ENCODE assay signal across 8 cellular contexts in genomic region chr2:202374383-202374782, GRCh38. TPM values are rescaled to one million over a fixed set of nuclear protein-coding genes. Genes with fewer than 3 reads are reported as not detected.
A peak's percentile ranks its signal among the peaks of the same experiment; 100 is the strongest.
DNase-seq lines count a peak whose midpoint lies in the region; ATAC-seq, FAIRE-seq and TF ChIP-seq lines count a peak whose summit lies in the region.
"Not testable (repeated sequence)": the region's sequence is repeated elsewhere in the genome, so short reads cannot be mapped to it uniquely, and the experiment has no call there.

No MANE protein-coding gene starts in this region.

- TF ChIP-seq CTCF in HFF-Myc (IDR thresholded peaks at IDR 0.05; ENCODE audit: low read depth, low read length, missing control alignments); endothelial cell of umbilical vein (IDR thresholded peaks at IDR 0.05; ENCODE audit: extremely low read depth in 1 of 2, insufficient read depth in 1 of 2, low read depth in 1 of 2, low read length in 2 of 2); HepG2 (CRISPR knock-in tag; IDR thresholded peaks at IDR 0.05): not testable (repeated sequence)

- H2BK120ac ChIP-seq in neuronal stem cell (ENCODE audit: low read depth, low read length) = not testable (repeated sequence)

- intact Hi-C loops in endothelial cell of umbilical vein (cut with micrococcal nuclease); HepG2 (cut with micrococcal nuclease; ENCODE audit: unreplicated experiment): not testable (repeated sequence)

- in situ Hi-C loops in HepG2 (cut with HindIII; ENCODE audit: extremely low pct_ligation_motif_present, low pct_unique_long_range_greater_than_20kb) = not testable (repeated sequence)

- POLR2A ChIA-PET in T-cell (lab: Charles Lee) = interaction anchor here in 1 of 2 donors (0.6 kb wide), 1 partner anchor 137 kb away, joined by 4 read pairs; no protein-coding TSS in a partner anchor
- POLR2A ChIA-PET in endothelial cell of umbilical vein (lab: Charles Lee) = interaction anchor here (0.6 kb wide), 1 partner anchor 593 kb away, joined by 3 read pairs; the partner anchor contains the start of gene ALS2
- POLR2A ChIA-PET in HepG2 (lab: Yijun Ruan, JAX) = not testable (repeated sequence)

- H2BK5ac ChIP-seq in neuronal stem cell (ENCODE audit: low read length) = not testable (repeated sequence)

- ATAC-seq in T-cell (replicated peaks in 1 of 4); HepG2; stimulated activated naive CD8-positive, alpha-beta T cell treated with anti-CD3 and anti-CD28 coated beads, Interleukin-15, amount 100 ng/mL, for 72 hours: not testable (repeated sequence)

- not testable (repeated sequence) for H3K27me3 ChIP-seq in ACC112 (ENCODE audit: insufficient read depth, low read length); endothelial cell of umbilical vein (ENCODE audit: control insufficient read depth in 2 of 2, insufficient read depth in 2 of 2, low read length in 2 of 2); HepG2 (ENCODE audit: control insufficient read depth in 1 of 2, insufficient read depth in 2 of 2, low read length in 2 of 2); neuronal stem cell (ENCODE audit: control insufficient read depth in 3 of 3, insufficient read depth in 3 of 3, low read depth in 1 of 3, low read length in 3 of 3)

- peak overlapping the region; percentile 92 for H3K27ac ChIP-seq in ACC112 (ENCODE audit: low read depth, low read length)
- H3K27ac ChIP-seq in endothelial cell of umbilical vein (ENCODE audit: insufficient read depth, low read depth, low read length) = peak overlapping the region; percentile 99
- H3K27ac ChIP-seq in HepG2 (ENCODE audit: extremely low read length, insufficient read depth, low read length) = peak overlapping the region; percentile 85
- H3K27ac ChIP-seq in neuronal stem cell (replicated peaks; ENCODE audit: low read length) = not testable (repeated sequence)

- H4K91ac ChIP-seq in neuronal stem cell (ENCODE audit: low read depth, low read length, poor library complexity) = not testable (repeated sequence)

- H3K36me3 ChIP-seq in ACC112 (ENCODE audit: insufficient read depth, low read length); endothelial cell of umbilical vein (ENCODE audit: control insufficient read depth in 2 of 2, extremely low read depth in 1 of 2, insufficient read depth in 2 of 2, low read length in 2 of 2); HepG2 (replicated peaks in 1 of 2; ENCODE audit: control insufficient read depth in 1 of 2, insufficient read depth in 2 of 2, low read length in 2 of 2); neuronal stem cell (replicated peaks in 1 of 2; ENCODE audit: control insufficient read depth in 2 of 2, insufficient read depth in 2 of 2, low read length in 2 of 2): not testable (repeated sequence)

- peaks cover 17 to 25% (median 18%) of the 10 kb centered on the region in 3 donors for H3K4me1 Mint-ChIP-seq in T-cell
- H3K4me1 Mint-ChIP-seq in activated naive CD4-positive, alpha-beta T cell treated with anti-CD3 and anti-CD28 coated beads, Interleukin-2, amount 10 ng/mL, durations not matched to agents 7 days and 5 days = peaks cover 25% of the 10 kb centered on the region
- H3K4me1 Mint-ChIP-seq in stimulated activated naive CD8-positive, alpha-beta T cell treated with anti-CD3 and anti-CD28 coated beads, Interleukin-15, amount 100 ng/mL, for 72 hours = peaks cover 19% of the 10 kb centered on the region

- H4K20me1 ChIP-seq in endothelial cell of umbilical vein (replicated peaks; ENCODE audit: control insufficient read depth, extremely low read depth, insufficient read depth, low read length) = not testable (repeated sequence)
- H4K20me1 ChIP-seq in HepG2 (ENCODE audit: insufficient read depth, low read length) = peaks cover 15% of the 10 kb centered on the region

- CTCF ChIA-PET in T-cell (lab: Charles Lee); activated naive CD4-positive, alpha-beta T cell treated with anti-CD3 and anti-CD28 coated beads, Interleukin-2, amount 10 ng/mL, durations not matched to agents 7 days and 5 days (lab: Charles Lee); HepG2 (lab: Yijun Ruan, JAX; ENCODE audit: low intra/inter-chr PET ratio, low total read pairs): not testable (repeated sequence)
- CTCF ChIA-PET in endothelial cell of umbilical vein (lab: Charles Lee) = interaction anchor here (1.4 to 2.2 kb wide), 3 partner anchors 35 to 96 kb away, joined by 3 to 7 read pairs (median 6); no protein-coding TSS in a partner anchor

- H3K4me3 Mint-ChIP-seq in T-cell = peak overlapping the region; percentile 97 to 99 (median 99)
- H3K4me3 Mint-ChIP-seq in activated naive CD4-positive, alpha-beta T cell treated with anti-CD3 and anti-CD28 coated beads, Interleukin-2, amount 10 ng/mL, durations not matched to agents 7 days and 5 days = peak overlapping the region; percentile 98
- peak overlapping the region; percentile 29 to 42 for H3K4me3 Mint-ChIP-seq in stimulated activated naive CD8-positive, alpha-beta T cell treated with anti-CD3 and anti-CD28 coated beads, Interleukin-15, amount 100 ng/mL, for 72 hours

- not testable (repeated sequence) for H3K4me1 ChIP-seq in ACC112 (ENCODE audit: control insufficient read depth, insufficient read depth, low read length, unreplicated experiment); neuronal stem cell (ENCODE audit: control insufficient read depth in 2 of 2, insufficient read depth in 1 of 2, low read depth in 1 of 2, low read length in 2 of 2)
- peaks cover 13% of the 10 kb centered on the region for H3K4me1 ChIP-seq in endothelial cell of umbilical vein (ENCODE audit: control insufficient read depth, extremely low read depth, insufficient read depth, low read length)
- peaks cover 27% of the 10 kb centered on the region for H3K4me1 ChIP-seq in HepG2 (ENCODE audit: insufficient read depth, low read length)

- not testable (repeated sequence) for FAIRE-seq in endothelial cell of umbilical vein (lab: Jason Lieb, UNC); HepG2 (lab: Jason Lieb, UNC)

- dilution Hi-C loops in endothelial cell of umbilical vein (cut with MboI; ENCODE audit: extremely low pct_ligation_motif_present, low sequenced_read_pairs) = not testable (repeated sequence)

- H3K9me1 ChIP-seq in endothelial cell of umbilical vein (replicated peaks; ENCODE audit: control insufficient read depth, extremely low read depth, insufficient read depth, low read length) = not testable (repeated sequence)

- DNase-seq in HFF-Myc (ENCODE audit: extremely low read depth, low read depth); T-cell; activated naive CD4-positive, alpha-beta T cell treated with anti-CD3 and anti-CD28 coated beads, Interleukin-2, amount 10 ng/mL, durations not matched to agents 7 days and 5 days; endothelial cell of umbilical vein (ENCODE audit: low read depth, low spot score); HepG2 (ENCODE audit: low spot score); neuronal stem cell (ENCODE audit: low spot score); stimulated activated naive CD8-positive, alpha-beta T cell treated with anti-CD3 and anti-CD28 coated beads, Interleukin-15, amount 100 ng/mL, for 72 hours: not testable (repeated sequence)

- not testable (repeated sequence) for H3K79me1 ChIP-seq in neuronal stem cell (ENCODE audit: low read depth, low read length)

- not testable (repeated sequence) for H3K14ac ChIP-seq in neuronal stem cell (ENCODE audit: low read length)

- H3K9me3 Mint-ChIP-seq in T-cell; activated naive CD4-positive, alpha-beta T cell treated with anti-CD3 and anti-CD28 coated beads, Interleukin-2, amount 10 ng/mL, durations not matched to agents 7 days and 5 days; stimulated activated naive CD8-positive, alpha-beta T cell treated with anti-CD3 and anti-CD28 coated beads, Interleukin-15, amount 100 ng/mL, for 72 hours: not testable (repeated sequence)

- H3K36me3 Mint-ChIP-seq in T-cell; activated naive CD4-positive, alpha-beta T cell treated with anti-CD3 and anti-CD28 coated beads, Interleukin-2, amount 10 ng/mL, durations not matched to agents 7 days and 5 days: not testable (repeated sequence)

- peak overlapping the region; percentile 94 for H3K9ac ChIP-seq in endothelial cell of umbilical vein (replicated peaks; ENCODE audit: extremely low read depth, insufficient read depth, low read length)
- not testable (repeated sequence) for H3K9ac ChIP-seq in HepG2 (ENCODE audit: insufficient read depth, low read depth, low read length); neuronal stem cell (ENCODE audit: low read depth, low read length, poor library complexity)

- not testable (repeated sequence) for H2BK15ac ChIP-seq in neuronal stem cell (ENCODE audit: low read length)

- not testable (repeated sequence) for H3K27ac Mint-ChIP-seq in T-cell; activated naive CD4-positive, alpha-beta T cell treated with anti-CD3 and anti-CD28 coated beads, Interleukin-2, amount 10 ng/mL, durations not matched to agents 7 days and 5 days; stimulated activated naive CD8-positive, alpha-beta T cell treated with anti-CD3 and anti-CD28 coated beads, Interleukin-15, amount 100 ng/mL, for 72 hours

- BruUV-seq in endothelial cell of umbilical vein (replicated peaks; lab: Mats Ljungman, UMichigan); HepG2 (replicated peaks; lab: Mats Ljungman, UMichigan): not testable (repeated sequence)

- not testable (repeated sequence) for H2BK12ac ChIP-seq in neuronal stem cell (ENCODE audit: low read length)

- H4K8ac ChIP-seq in neuronal stem cell (ENCODE audit: low read depth, low read length) = not testable (repeated sequence)

- not testable (repeated sequence) for TF ChIP-seq RAD21 in HepG2 (CRISPR knock-in tag; IDR thresholded peaks at IDR 0.05)

- 91% methylated on average over 22 of the region's 22 CpGs for WGBS in HepG2 (ENCODE audit: low lambda C conversion rate)
- no CpG with 5 or more reads among the region's 22 CpGs for WGBS in neuronal stem cell (ENCODE audit: extremely low coverage in 2 of 2, insufficient read length in 2 of 2, insufficient replicate concordance in 1 of 2), 2 donors

- H3K4me3 ChIP-seq in ACC112 (ENCODE audit: low read depth, low read length) = peak overlapping the region; percentile 90
- H3K4me3 ChIP-seq in HFF-Myc (replicated peaks; ENCODE audit: low read depth, low read length) = peak overlapping the region; percentile 91
- H3K4me3 ChIP-seq in endothelial cell of umbilical vein (replicated peaks in 1 of 3; ENCODE audit: insufficient read depth in 1 of 3, low read depth in 1 of 3, low read length in 3 of 3) = peak overlapping the region in 2 of 3 experiments; percentile 66 to 97
- peak overlapping the region in 2 of 3 experiments; percentile 88 to 95; a peak in 2 of 6 replicates for H3K4me3 ChIP-seq in HepG2 (replicated peaks in 1 of 3; ENCODE audit: insufficient read depth in 1 of 3, low read depth in 2 of 3, low read length in 3 of 3)
- H3K4me3 ChIP-seq in neuronal stem cell (ENCODE audit: low read length in 2 of 2) = peak overlapping the region in 1 of 2 donors; percentile 97

- H3K4me2 ChIP-seq in endothelial cell of umbilical vein (ENCODE audit: insufficient read depth, low read length) = peak overlapping the region; percentile 64
- peak overlapping the region; percentile 92 for H3K4me2 ChIP-seq in HepG2 (ENCODE audit: low read depth, low read length)
- peak overlapping the region; percentile 11 for H3K4me2 ChIP-seq in neuronal stem cell (ENCODE audit: insufficient read depth, low read length, poor library complexity, severe bottlenecking)

- not testable (repeated sequence) for H2AK5ac ChIP-seq in neuronal stem cell (ENCODE audit: low read depth, low read length)

- TF ChIP-seq POLR2A in endothelial cell of umbilical vein (IDR thresholded peaks at IDR 0.05; ENCODE audit: low read depth, low read length); HepG2 (IDR thresholded peaks at IDR 0.05; ENCODE audit: insufficient read depth in 1 of 2, low read depth in 2 of 2, low read length in 2 of 2): not testable (repeated sequence)

- not testable (repeated sequence) for H3K18ac ChIP-seq in neuronal stem cell (ENCODE audit: low read length)

- not testable (repeated sequence) for H3K27me3 Mint-ChIP-seq in T-cell; stimulated activated naive CD8-positive, alpha-beta T cell treated with anti-CD3 and anti-CD28 coated beads, Interleukin-15, amount 100 ng/mL, for 72 hours
- peaks cover 32% of the 10 kb centered on the region for H3K27me3 Mint-ChIP-seq in activated naive CD4-positive, alpha-beta T cell treated with anti-CD3 and anti-CD28 coated beads, Interleukin-2, amount 10 ng/mL, durations not matched to agents 7 days and 5 days

- H3K4ac ChIP-seq in neuronal stem cell (ENCODE audit: low read length) = not testable (repeated sequence)

- not testable (repeated sequence) for TF ChIP-seq EP300 in HepG2 (IDR thresholded peaks at IDR 0.05; ENCODE audit: low read depth in 2 of 2, low read length in 2 of 2); HepG2 (CRISPR knock-in tag; IDR thresholded peaks at IDR 0.05; ENCODE audit: borderline replicate concordance)

- H3K23ac ChIP-seq in neuronal stem cell (ENCODE audit: low read depth, low read length, poor library complexity) = not testable (repeated sequence)

- not testable (repeated sequence) for H3K9me3 ChIP-seq in endothelial cell of umbilical vein (replicated peaks; ENCODE audit: control insufficient read depth, insufficient read depth, low read length); HepG2 (ENCODE audit: low read length); neuronal stem cell (replicated peaks in 1 of 2; ENCODE audit: control insufficient read depth in 2 of 2, insufficient read depth in 1 of 2, low read depth in 1 of 2, low read length in 2 of 2)

- H3K79me2 ChIP-seq in ACC112 (ENCODE audit: control insufficient read depth, insufficient read depth, low read length, unreplicated experiment) = peaks cover 29% of the 10 kb centered on the region
- peaks cover 30% of the 10 kb centered on the region for H3K79me2 ChIP-seq in endothelial cell of umbilical vein (ENCODE audit: control insufficient read depth, insufficient read depth, low read length)
- peaks cover 30% of the 10 kb centered on the region for H3K79me2 ChIP-seq in HepG2 (ENCODE audit: insufficient read depth, low read length)

- H2AFZ ChIP-seq in ACC112 (ENCODE audit: low read length, unreplicated experiment); endothelial cell of umbilical vein (ENCODE audit: low read depth, low read length); HepG2 (ENCODE audit: low read length): not testable (repeated sequence)
- peak overlapping the region; percentile 89 for H2AFZ ChIP-seq in neuronal stem cell (ENCODE audit: low read length)

RNA-seq across cellular contexts. Expression of gene BMPR2, which starts 1.7 kb away (rescaled TPM):
- total RNA-seq in T-cell (10 to 100 TPM; 15.1 to 20.9 (median 17.1) TPM), endothelial cell of umbilical vein (113 and 115 TPM in 2 replicates), HepG2 (2016; rRNA removed; fragmentation: Illumina TruSeq; extraction: Trizol) (5.5 and 7.4 TPM in 2 replicates)
- polyA plus RNA-seq in endothelial cell of umbilical vein (31.2 and 35.8 TPM in 2 replicates), HepG2 (2011; rRNA removed) (9.9 and 10.3 TPM in 2 replicates)
- polyA plus RNA-seq in endothelial cell of umbilical vein (2011; cell fraction: cytosol; rRNA removed) = 43.2 and 46.3 TPM in 2 replicates
- 39.1 and 50.3 TPM in 2 replicates for polyA plus RNA-seq in endothelial cell of umbilical vein (2011; cell fraction: nucleus; rRNA removed)
- 63.0 and 74.6 TPM in 2 replicates for polyA plus RNA-seq in endothelial cell of umbilical vein (2012)
- polyA minus RNA-seq in endothelial cell of umbilical vein = 239 and 247 TPM in 2 replicates
- polyA minus RNA-seq in endothelial cell of umbilical vein (2011; cell fraction: cytosol; rRNA and poly(A)+ RNA removed) = 11.8 TPM
- polyA minus RNA-seq in endothelial cell of umbilical vein (2011; cell fraction: nucleus; rRNA and poly(A)+ RNA removed) = 104 and 181 TPM in 2 replicates
- 13.2 and 14.1 TPM in 2 replicates for total RNA-seq in HepG2 (2016; cell fraction: cytosol; rRNA removed; fragmentation: Illumina TruSeq; extraction: Trizol; ENCODE audit: low read depth)
- 5.4 and 6.0 TPM in 2 replicates for total RNA-seq in HepG2 (2016; cell fraction: insoluble cytoplasmic fraction; rRNA removed; fragmentation: Illumina TruSeq; extraction: Trizol)
- 5.9 and 6.9 TPM in 2 replicates for total RNA-seq in HepG2 (2016; cell fraction: membrane; rRNA removed; fragmentation: Illumina TruSeq; extraction: Trizol)
- 8.1 and 8.5 TPM in 2 replicates for total RNA-seq in HepG2 (2016; cell fraction: nucleus; rRNA removed; fragmentation: Illumina TruSeq; extraction: Trizol)
- polyA plus RNA-seq in HepG2 (2011; cell fraction: cytosol; rRNA removed) = 5.9 and 9.5 TPM in 2 replicates
- polyA plus RNA-seq in HepG2 (2011; cell fraction: nucleus; rRNA removed) = 4.3 and 4.8 TPM in 2 replicates
- 7.1 and 8.8 TPM in 2 replicates for polyA plus RNA-seq in HepG2 (2012)
- polyA plus RNA-seq in HepG2 (2016; cell fraction: cytosol; fragmentation: Illumina TruSeq; extraction: Trizol; ENCODE audit: low read depth) = 0.36 and 0.44 TPM in 2 replicates
- 8.8 and 9.2 TPM in 2 replicates for polyA plus RNA-seq in HepG2 (2016; cell fraction: insoluble cytoplasmic fraction; fragmentation: Illumina TruSeq; extraction: Trizol; ENCODE audit: low read depth)
- polyA plus RNA-seq in HepG2 (2016; cell fraction: membrane; fragmentation: Illumina TruSeq; extraction: Trizol; ENCODE audit: low read depth) = 2.0 and 2.2 TPM in 2 replicates
- polyA plus RNA-seq in HepG2 (2016; cell fraction: nucleus; fragmentation: Illumina TruSeq; extraction: Trizol; ENCODE audit: insufficient read depth, low read depth) = 10.9 and 11.7 TPM in 2 replicates
- polyA minus RNA-seq in HepG2 (2011; rRNA and poly(A)+ RNA removed; ENCODE audit: low replicate concordance) = 15.2 and 16.0 TPM in 2 replicates
- 21.4 and 27.0 TPM in 2 replicates for polyA minus RNA-seq in HepG2 (2011; cell fraction: cytosol; rRNA and poly(A)+ RNA removed)
- polyA minus RNA-seq in HepG2 (2011; cell fraction: nucleus; rRNA and poly(A)+ RNA removed) = 16.5 and 23.7 TPM in 2 replicates
- 6.5 TPM for polyA plus RNA-seq in neuronal stem cell (2013, experiment 1 of 2)
- polyA plus RNA-seq in neuronal stem cell (2013, experiment 2 of 2) = 6.5 TPM

Comparison
In these comparisons a context has a peak if more than half of its experiments do, and no peak if none do; other contexts are left out.
1. H3K4me3 Mint-ChIP-seq: peak in every context shown above with its lines; median percentile 99 in T-cell; 98 in activated naive CD4-positive, alpha-beta T cell treated with anti-CD3 and anti-CD28 coated beads, Interleukin-2, amount 10 ng/mL, durations not matched to agents 7 days and 5 days; 36 in stimulated activated naive CD8-positive, alpha-beta T cell treated with anti-CD3 and anti-CD28 coated beads, Interleukin-15, amount 100 ng/mL, for 72 hours.
2. H3K4me2 ChIP-seq: peak in every context shown above with its lines; median percentile 92 in HepG2; 64 in endothelial cell of umbilical vein; 11 in neuronal stem cell.